10 cellular contexts compared by ENCODE assay signal in the genomic region with DNA sequence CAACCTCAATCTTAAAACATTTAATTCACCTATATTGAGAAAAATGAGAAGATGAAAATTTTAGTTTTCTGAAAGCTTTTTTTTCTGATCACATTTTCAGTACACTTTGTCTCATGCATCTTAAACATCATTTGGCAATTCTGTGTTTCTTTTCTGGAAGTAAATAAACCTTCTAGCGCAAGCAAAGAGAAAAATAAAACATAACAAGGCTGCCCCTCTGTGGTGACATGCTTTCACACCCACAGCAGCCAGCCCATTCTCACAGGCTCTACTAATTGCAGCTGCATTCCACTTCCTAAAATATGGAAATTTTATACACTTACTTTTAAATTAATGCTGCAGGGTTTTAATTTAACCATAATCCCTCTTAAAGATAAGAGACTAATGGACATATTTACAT.
DNase-seq lines count a peak whose midpoint lies in the region; ATAC-seq and TF ChIP-seq lines count a peak whose summit lies in the region.
"Had no signal": no experiment of that assay in that cellular context is flagged by ENCODE, and none has a peak within 500 bp of the region (broad histone marks: within the 10 kb centered on the region; RNA-seq: fewer than 3 reads in every experiment).

No MANE protein-coding gene starts in this region.

- CTCF ChIA-PET in WTC11 (lab: Charles Lee) = interaction anchor here (1.0 to 1.3 kb wide), 5 partner anchors 25 to 145 kb away, joined by 4 to 6 read pairs (median 6); no protein-coding TSS in a partner anchor

- no peaks in the 10 kb centered on the region for H3K27me3 Mint-ChIP-seq in WTC11 (ENCODE audit: low read depth)
- no peaks in the 10 kb centered on the region for H3K27me3 Mint-ChIP-seq in natural killer cell treated with Interleukin-12 subunit alpha and Interleukin-12 subunit beta and Interleukin-15 and Interleukin-18, amount 100 ng/mL, for 72 hours

- H3K9me3 ChIP-seq in right cardiac atrium (ENCODE audit: control insufficient read depth, low read length) = no peaks in the 10 kb centered on the region
- no peaks in the 10 kb centered on the region for H3K9me3 ChIP-seq in transverse colon

- no peak overlapping the region for H3K27ac Mint-ChIP-seq in WTC11
- H3K27ac Mint-ChIP-seq in natural killer cell treated with Interleukin-12 subunit alpha and Interleukin-12 subunit beta and Interleukin-15 and Interleukin-18, amount 100 ng/mL, for 72 hours = no peak overlapping the region

- no peak overlapping the region for H3K4me3 ChIP-seq in right cardiac atrium (ENCODE audit: low read length)
- H3K4me3 ChIP-seq in transverse colon = no peak overlapping the region
- H3K4me3 ChIP-seq: K562, skin epidermis had no signal

- no peaks in the 10 kb centered on the region for H3K36me3 Mint-ChIP-seq in WTC11
- no peaks in the 10 kb centered on the region for H3K36me3 Mint-ChIP-seq in natural killer cell treated with Interleukin-12 subunit alpha and Interleukin-12 subunit beta and Interleukin-15 and Interleukin-18, amount 100 ng/mL, for 72 hours

- peaks cover 9% of the 10 kb centered on the region for H3K9me3 Mint-ChIP-seq in WTC11
- no peaks in the 10 kb centered on the region for H3K9me3 Mint-ChIP-seq in natural killer cell treated with Interleukin-12 subunit alpha and Interleukin-12 subunit beta and Interleukin-15 and Interleukin-18, amount 100 ng/mL, for 72 hours

- POLR2A ChIA-PET in WTC11 (lab: Charles Lee) = no interaction called here

- in situ Hi-C loops in transverse colon (cut with MboI; ENCODE audit: low pct_ligation_motif_present in 1 of 4, low pct_unique_long_range_greater_than_20kb in 1 of 4, low sequenced_read_pairs in 3 of 4) = loop anchor here in 1 of 4 donors (10.0 kb wide), 1 partner anchor 144 kb away; no protein-coding TSS in a partner anchor

- WGBS in right cardiac atrium = 48% methylated on average over 1 of the region's 1 CpG
- 38 to 54% methylated on average over 1 of the region's 1 CpG for WGBS in transverse colon (ENCODE audit: low coverage in 1 of 2), 2 donors

- DNase-seq in Right ventricle myocardium inferior (ENCODE audit: missing footprints) = no peak
- no peak for DNase-seq in right cardiac atrium
- DNase-seq in WTC11 (ENCODE audit: low spot score) = peak; percentile 19
- peak; percentile 20 for DNase-seq in iPS-NIHi11 (ENCODE audit: low spot score)
- no peak for DNase-seq in transverse colon
- no peak for DNase-seq in natural killer cell treated with Interleukin-12 subunit alpha and Interleukin-12 subunit beta and Interleukin-15 and Interleukin-18, amount 100 ng/mL, for 72 hours (ENCODE audit: low spot score)

- H3K4me3 Mint-ChIP-seq in WTC11 = no peak overlapping the region
- H3K4me3 Mint-ChIP-seq in natural killer cell treated with Interleukin-12 subunit alpha and Interleukin-12 subunit beta and Interleukin-15 and Interleukin-18, amount 100 ng/mL, for 72 hours = no peak overlapping the region

- peak; percentile 44 for ATAC-seq in Right ventricle myocardium inferior
- no peak for ATAC-seq in right cardiac atrium
- peak; percentile 55; the same call in 1 of the 2 replicates for ATAC-seq in WTC11
- ATAC-seq in GM21423 (IDR thresholded peaks at IDR 0.05; ENCODE audit: unreplicated experiment) = no peak
- ATAC-seq in natural killer cell treated with Interleukin-12 subunit alpha and Interleukin-12 subunit beta and Interleukin-15 and Interleukin-18, amount 100 ng/mL, for 72 hours = no peak
- ATAC-seq in GM19455 (IDR thresholded peaks at IDR 0.05; ENCODE audit: unreplicated experiment) = no peak
- ATAC-seq: K562 had no signal

- intact Hi-C loops in Right ventricle myocardium inferior (cut with DNase I) (loop anchor here (2.0 kb wide), 1 partner anchor 144 kb away; no protein-coding TSS in a partner anchor), right cardiac atrium (cut with DNase I) (loop anchor here in 3 of 4 donors (10.0 kb wide), 1 partner anchor 144 kb away; no protein-coding TSS in a partner anchor), transverse colon (cut with DNase I; ENCODE audit: low total_unique reads) (no loop called here)

- H3K27me3 ChIP-seq in right cardiac atrium (ENCODE audit: control insufficient read depth, insufficient read depth) = no peaks in the 10 kb centered on the region
- H3K27me3 ChIP-seq in transverse colon = no peaks in the 10 kb centered on the region

- no peaks in the 10 kb centered on the region for H3K36me3 ChIP-seq in transverse colon

- no peaks in the 10 kb centered on the region for H3K4me1 ChIP-seq in right cardiac atrium (ENCODE audit: control insufficient read depth, insufficient read depth, low read length)
- peaks cover 0 to 15% (median 2%) of the 10 kb centered on the region in 4 donors for H3K4me1 ChIP-seq in transverse colon

- no peak for TF ChIP-seq POLR2A in transverse colon (IDR thresholded peaks at IDR 0.05)

- TF ChIP-seq EP300 in transverse colon (IDR thresholded peaks at IDR 0.05; ENCODE audit: low read depth) = no peak

- H3K27ac ChIP-seq in right cardiac atrium (ENCODE audit: low read length) = no peak overlapping the region
- H3K27ac ChIP-seq in transverse colon = no peak overlapping the region
- H3K27ac ChIP-seq: skin epidermis had no signal

- TF ChIP-seq CTCF in WTC11 (IDR thresholded peaks at IDR 0.05) = no peak
- TF ChIP-seq CTCF in transverse colon (IDR thresholded peaks at IDR 0.05) = peak; percentile 26 to 47 (median 32)

- no peaks in the 10 kb centered on the region for H3K4me1 Mint-ChIP-seq in WTC11
- no peaks in the 10 kb centered on the region for H3K4me1 Mint-ChIP-seq in natural killer cell treated with Interleukin-12 subunit alpha and Interleukin-12 subunit beta and Interleukin-15 and Interleukin-18, amount 100 ng/mL, for 72 hours (ENCODE audit: low read depth in 2 of 2)

TF ChIP-seq in WTC11, 78 proteins besides CTCF, POLR2A, EP300 and RAD21:
- no peak for TF ChIP-seq PRRX2 (CRISPR knock-in tag; IDR thresholded peaks at IDR 0.05)
- TF ChIP-seq FOXJ3 (CRISPR knock-in tag; IDR thresholded peaks at IDR 0.05; ENCODE audit: borderline replicate concordance) = no peak
- TF ChIP-seq ZNF121 (CRISPR knock-in tag; IDR thresholded peaks at IDR 0.05) = no peak
- no peak for TF ChIP-seq MYBL2 (CRISPR knock-in tag; IDR thresholded peaks at IDR 0.05)
- TF ChIP-seq CBFB (CRISPR knock-in tag; IDR thresholded peaks at IDR 0.05; ENCODE audit: low read depth) = no peak
- no peak for TF ChIP-seq ZNF281 (CRISPR knock-in tag; IDR thresholded peaks at IDR 0.05)
- TF ChIP-seq RELA (CRISPR knock-in tag; IDR thresholded peaks at IDR 0.05; ENCODE audit: borderline replicate concordance) = no peak
- TF ChIP-seq NFYB (CRISPR knock-in tag; conservative IDR thresholded peaks at IDR 0.05; ENCODE audit: low read depth) = no peak
- TF ChIP-seq, protein P1, sequence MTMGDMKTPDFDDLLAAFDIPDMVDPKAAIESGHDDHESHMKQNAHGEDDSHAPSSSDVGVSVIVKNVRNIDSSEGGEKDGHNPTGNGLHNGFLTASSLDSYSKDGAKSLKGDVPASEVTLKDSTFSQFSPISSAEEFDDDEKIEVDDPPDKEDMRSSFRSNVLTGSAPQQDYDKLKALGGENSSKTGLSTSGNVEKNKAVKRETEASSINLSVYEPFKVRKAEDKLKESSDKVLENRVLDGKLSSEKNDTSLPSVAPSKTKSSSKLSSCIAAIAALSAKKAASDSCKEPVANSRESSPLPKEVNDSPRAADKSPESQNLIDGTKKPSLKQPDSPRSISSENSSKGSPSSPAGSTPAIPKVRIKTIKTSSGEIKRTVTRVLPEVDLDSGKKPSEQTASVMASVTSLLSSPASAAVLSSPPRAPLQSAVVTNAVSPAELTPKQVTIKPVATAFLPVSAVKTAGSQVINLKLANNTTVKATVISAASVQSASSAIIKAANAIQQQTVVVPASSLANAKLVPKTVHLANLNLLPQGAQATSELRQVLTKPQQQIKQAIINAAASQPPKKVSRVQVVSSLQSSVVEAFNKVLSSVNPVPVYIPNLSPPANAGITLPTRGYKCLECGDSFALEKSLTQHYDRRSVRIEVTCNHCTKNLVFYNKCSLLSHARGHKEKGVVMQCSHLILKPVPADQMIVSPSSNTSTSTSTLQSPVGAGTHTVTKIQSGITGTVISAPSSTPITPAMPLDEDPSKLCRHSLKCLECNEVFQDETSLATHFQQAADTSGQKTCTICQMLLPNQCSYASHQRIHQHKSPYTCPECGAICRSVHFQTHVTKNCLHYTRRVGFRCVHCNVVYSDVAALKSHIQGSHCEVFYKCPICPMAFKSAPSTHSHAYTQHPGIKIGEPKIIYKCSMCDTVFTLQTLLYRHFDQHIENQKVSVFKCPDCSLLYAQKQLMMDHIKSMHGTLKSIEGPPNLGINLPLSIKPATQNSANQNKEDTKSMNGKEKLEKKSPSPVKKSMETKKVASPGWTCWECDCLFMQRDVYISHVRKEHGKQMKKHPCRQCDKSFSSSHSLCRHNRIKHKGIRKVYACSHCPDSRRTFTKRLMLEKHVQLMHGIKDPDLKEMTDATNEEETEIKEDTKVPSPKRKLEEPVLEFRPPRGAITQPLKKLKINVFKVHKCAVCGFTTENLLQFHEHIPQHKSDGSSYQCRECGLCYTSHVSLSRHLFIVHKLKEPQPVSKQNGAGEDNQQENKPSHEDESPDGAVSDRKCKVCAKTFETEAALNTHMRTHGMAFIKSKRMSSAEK (CRISPR knock-in tag; IDR thresholded peaks at IDR 0.05; ENCODE audit: borderline replicate concordance) = no peak
- TF ChIP-seq JAZF1 (CRISPR knock-in tag; IDR thresholded peaks at IDR 0.05) = no peak

Comparison
In these comparisons a context has a peak if more than half of its experiments do, and no peak if none do; other contexts are left out.
1. ATAC-seq: peak in Right ventricle myocardium inferior (single experiment) and WTC11 (single experiment); none in right cardiac atrium (0 of 2), GM21423 (single experiment), natural killer cell treated with Interleukin-12 subunit alpha and Interleukin-12 subunit beta and Interleukin-15 and Interleukin-18, amount 100 ng/mL, for 72 hours (0 of 2) and GM19455 (single experiment).
2. DNase-seq: peak in WTC11 (single experiment) and iPS-NIHi11 (single experiment); none in Right ventricle myocardium inferior (single experiment), right cardiac atrium (0 of 3), transverse colon (single experiment) and natural killer cell treated with Interleukin-12 subunit alpha and Interleukin-12 subunit beta and Interleukin-15 and Interleukin-18, amount 100 ng/mL, for 72 hours (single experiment).